In genomic region chr3:116947148-116947547, GRCh38 we compare ENCODE assay signal across 29 cellular contexts.
"Had no signal": no experiment of that assay in that cellular context is flagged by ENCODE, and none has a peak within 500 bp of the region (broad histone marks: within the 10 kb centered on the region; RNA-seq: fewer than 3 reads in every experiment).

No MANE protein-coding gene starts in this region.

- DNase-seq: activated CD4-positive, alpha-beta memory T cell treated with anti-CD3 and anti-CD28 coated beads, Interleukin-2, amount 10 ng/mL, durations not matched to agents 7 days and 5 days; activated CD4-positive, alpha-beta T cell treated with anti-CD3 and anti-CD28 coated beads for 1 hour; activated CD4-positive, alpha-beta T cell treated with anti-CD3 and anti-CD28 coated beads for 48 hours; activated CD4-positive, CD25-positive, alpha-beta regulatory T cell; activated CD8-positive, alpha-beta memory T cell treated with anti-CD3 and anti-CD28 coated beads for 24 hours; activated CD8-positive, alpha-beta memory T cell treated with anti-CD3 and anti-CD28 coated beads, Interleukin-2, amount 10 ng/mL, durations not matched to agents 7 days and 5 days; activated CD8-positive, alpha-beta memory T cell treated with anti-CD3 and anti-CD28 coated beads, Interleukin-2, amount 50 U/mL, for 48 hours; activated effector memory CD4-positive, alpha-beta T cell treated with Interleukin-2 at 50 U/mL for 16 hours; activated naive CD4-positive, alpha-beta T cell treated with anti-CD3 and anti-CD28 coated beads, Interleukin-2, amount 10 ng/mL, durations not matched to agents 7 days and 5 days; activated naive CD8-positive, alpha-beta T cell treated with anti-CD3 and anti-CD28 coated beads, Interleukin-2, amount 50 U/mL, for 24 hours; activated T-cell treated with anti-CD3 and anti-CD28 coated beads, Interleukin-2, amount 50 U/mL, for 48 hours; cerebellar nuclear complex; MG63; NCI-H1048; NCI-H1105 treated with DMSO at 0.1 percent for 48 hours; NCI-H1436; NCI-H1694; NCI-H1930; NCI-H2081 treated with DMSO at 0.1 percent for 48 hours; NCI-H345; NCI-H524 treated with DMSO at 0.1 percent for 48 hours; NCI-H748 treated with DMSO at 0.1 percent for 48 hours; SHP77; T-cell; T-helper 17 cell; WERI-Rb-1 had no signal

- H3K4me3 ChIP-seq: MG63, SJCRH30, SK-N-MC had no signal

- ATAC-seq: activated CD8-positive, alpha-beta memory T cell treated with anti-CD3 and anti-CD28 coated beads, Interleukin-2, amount 10 ng/mL, durations not matched to agents 7 days and 5 days; activated naive CD8-positive, alpha-beta T cell treated with anti-CD3 and anti-CD28 coated beads, Interleukin-2, amount 50 U/mL, for 24 hours; Panc1; T-cell; T-helper 17 cell had no signal
